Comparison of ENCODE assay signal across 20 cellular contexts in the genomic region with DNA sequence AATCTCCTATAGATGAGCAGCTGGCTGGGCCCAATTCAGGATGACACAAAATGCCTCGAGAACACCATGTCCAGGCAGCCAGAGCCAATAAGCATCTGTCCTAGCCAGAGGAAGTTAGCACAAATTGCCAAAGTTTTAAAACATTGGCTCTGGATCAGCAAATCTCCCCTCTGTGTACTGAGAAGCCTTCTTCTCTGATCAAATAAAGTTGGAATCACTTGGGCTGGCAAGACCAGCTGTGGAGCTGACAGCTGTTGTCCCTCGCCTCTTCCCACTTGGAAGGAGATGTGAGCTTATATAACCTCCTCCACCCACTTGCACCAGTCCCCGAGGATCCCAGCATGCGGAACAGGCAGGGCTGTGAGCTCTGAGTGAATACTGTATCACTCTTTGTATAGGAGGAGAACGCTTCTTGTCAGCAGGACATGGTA.
DNase-seq lines count a peak whose midpoint lies in the region; ATAC-seq, FAIRE-seq and TF ChIP-seq lines count a peak whose summit lies in the region.
"Had no signal": no experiment of that assay in that cellular context is flagged by ENCODE, and none has a peak within 500 bp of the region (broad histone marks: within the 10 kb centered on the region; RNA-seq: fewer than 3 reads in every experiment).

No MANE protein-coding gene starts in this region.

- DNase-seq in esophagus muscularis mucosa (ENCODE audit: extremely low spot score) (peak; percentile 90), left ventricle myocardium inferior (peak; percentile 32), osteoblast (ENCODE audit: insufficient read length, low spot score, missing footprints) (peak; percentile 54), ACHN (no peak), GOT3 (lab: John Stamatoyannopoulos, UW) (no peak), HepG2 (ENCODE audit: low spot score) (no peak)
- DNase-seq: activated CD4-positive, alpha-beta T cell treated with anti-CD3 and anti-CD28 coated beads for 36 hours; activated CD8-positive, alpha-beta memory T cell treated with anti-CD3 and anti-CD28 coated beads, Interleukin-2, amount 50 U/mL, for 4 hours; Calu3; endodermal cell; MM.1S; NCI-H1694; NCI-H446; NK-92 treated with Interleukin-12 subunit alpha and Interleukin-12 subunit beta, amount 100 ng/mL, for 24 hours; right lobe of liver; stimulated activated CD4-positive, alpha-beta T cell treated with anti-CD3 and anti-CD28 coated beads, Interleukin-1b, Interleukin-23, amount 100 ng/mL, for 48 hours had no signal

- no peaks in the 10 kb centered on the region for H3K9me3 ChIP-seq in esophagus muscularis mucosa
- H3K9me3 ChIP-seq in left ventricle myocardium inferior (replicated peaks), result no peaks in the 10 kb centered on the region
- no peaks in the 10 kb centered on the region for H3K9me3 ChIP-seq in osteoblast (ENCODE audit: low read depth, low read length)
- H3K9me3 ChIP-seq in HepG2 (ENCODE audit: low read length), result no peaks in the 10 kb centered on the region
- H3K9me3 ChIP-seq: right lobe of liver had no signal

- TF ChIP-seq CTCF in esophagus muscularis mucosa (IDR thresholded peaks at IDR 0.05) (no peak), left ventricle myocardium inferior (IDR thresholded peaks at IDR 0.05; ENCODE audit: borderline replicate concordance) (no peak), osteoblast (IDR thresholded peaks at IDR 0.05; ENCODE audit: extremely low read depth, low read depth, low read length) (no peak), HepG2 (CRISPR knock-in tag; IDR thresholded peaks at IDR 0.05) (no peak)

- H3K4me2 ChIP-seq in osteoblast (ENCODE audit: insufficient read depth, low read length) (no peak overlapping the region), HepG2 (ENCODE audit: low read depth, low read length) (no peak overlapping the region)

- H3K79me2 ChIP-seq in osteoblast (ENCODE audit: insufficient read depth, low read length) (no peaks in the 10 kb centered on the region), HepG2 (ENCODE audit: insufficient read depth, low read length) (no peaks in the 10 kb centered on the region)

- POLR2A ChIA-PET in HepG2 (lab: Yijun Ruan, JAX), result no interaction called here

- peak overlapping the region in 2 of 4 donors; percentile 8 to 15 for H3K27ac ChIP-seq in esophagus muscularis mucosa (replicated peaks in 1 of 4)
- peak overlapping the region; percentile 63 for H3K27ac ChIP-seq in left ventricle myocardium inferior (replicated peaks)
- H3K27ac ChIP-seq in osteoblast (ENCODE audit: low read depth, low read length), result no peak overlapping the region
- peak overlapping the region; percentile 5 for H3K27ac ChIP-seq in urinary bladder (ENCODE audit: low read depth)
- H3K27ac ChIP-seq in HepG2 (ENCODE audit: extremely low read length, insufficient read depth, low read length), result no peak overlapping the region
- H3K27ac ChIP-seq: HL-60, right lobe of liver had no signal

- TF ChIP-seq EP300 in esophagus muscularis mucosa (IDR thresholded peaks at IDR 0.05), result no peak
- TF ChIP-seq EP300 in HepG2 (IDR thresholded peaks at IDR 0.05; ENCODE audit: low read depth in 2 of 2, low read length in 2 of 2), result no peak
- TF ChIP-seq EP300 in HepG2 (CRISPR knock-in tag; IDR thresholded peaks at IDR 0.05; ENCODE audit: borderline replicate concordance), result no peak

- in situ Hi-C loops in ACHN (cut with HindIII; ENCODE audit: low pct_ligation_motif_present, low pct_unique_long_range_greater_than_20kb, low sequenced_read_pairs) (no loop called here), HepG2 (cut with HindIII; ENCODE audit: extremely low pct_ligation_motif_present, low pct_unique_long_range_greater_than_20kb) (no loop called here)

- peaks cover 0 to 13% (median 10%) of the 10 kb centered on the region in 4 donors for H3K4me1 ChIP-seq in esophagus muscularis mucosa
- peaks cover 16% of the 10 kb centered on the region for H3K4me1 ChIP-seq in left ventricle myocardium inferior
- no peaks in the 10 kb centered on the region for H3K4me1 ChIP-seq in osteoblast (ENCODE audit: insufficient read depth, low read length)
- no peaks in the 10 kb centered on the region for H3K4me1 ChIP-seq in urinary bladder (ENCODE audit: insufficient read depth)
- no peaks in the 10 kb centered on the region for H3K4me1 ChIP-seq in HepG2 (ENCODE audit: insufficient read depth, low read length)
- H3K4me1 ChIP-seq: right lobe of liver had no signal

- intact Hi-C loops in esophagus muscularis mucosa (cut with DNase I) (no loop called here), left ventricle myocardium inferior (cut with micrococcal nuclease) (no loop called here), HepG2 (cut with micrococcal nuclease; ENCODE audit: unreplicated experiment) (no loop called here)

- CTCF ChIA-PET in HepG2 (lab: Yijun Ruan, JAX; ENCODE audit: low intra/inter-chr PET ratio, low total read pairs), result no interaction called here

- H3K9ac ChIP-seq in HepG2 (ENCODE audit: insufficient read depth, low read depth, low read length), result no peak overlapping the region

- H4K20me1 ChIP-seq in osteoblast (ENCODE audit: insufficient read depth, low read length) (peaks cover 3% of the 10 kb centered on the region), HepG2 (ENCODE audit: insufficient read depth, low read length) (no peaks in the 10 kb centered on the region)

- H3K36me3 ChIP-seq in esophagus muscularis mucosa (no peaks in the 10 kb centered on the region), left ventricle myocardium inferior (no peaks in the 10 kb centered on the region), osteoblast (ENCODE audit: insufficient read depth, low read length) (no peaks in the 10 kb centered on the region), urinary bladder (ENCODE audit: insufficient read depth) (no peaks in the 10 kb centered on the region), HepG2 (replicated peaks in 1 of 2; ENCODE audit: control insufficient read depth in 1 of 2, insufficient read depth in 2 of 2, low read length in 2 of 2) (no peaks in the 10 kb centered on the region)
- H3K36me3 ChIP-seq: right lobe of liver had no signal

- BruUV-seq in HepG2 (replicated peaks; lab: Mats Ljungman, UMichigan), result no TSS peak

- WGBS in esophagus muscularis mucosa, result 29% methylated on average over 5 of the region's 5 CpGs
- 34% methylated on average over 5 of the region's 5 CpGs for WGBS in urinary bladder
- WGBS in HepG2 (ENCODE audit: low lambda C conversion rate), result 70% methylated on average over 2 of the region's 5 CpGs

- ATAC-seq in HepG2, result no peak
- ATAC-seq: activated CD4-positive, alpha-beta T cell treated with anti-CD3 and anti-CD28 coated beads for 36 hours; right lobe of liver had no signal

- FAIRE-seq in HepG2 (lab: Jason Lieb, UNC), result no peak
- FAIRE-seq: GM19239, H54 had no signal

- H3K4me3 ChIP-seq in esophagus muscularis mucosa, result no peak overlapping the region
- no peak overlapping the region for H3K4me3 ChIP-seq in left ventricle myocardium inferior
- no peak overlapping the region for H3K4me3 ChIP-seq in osteoblast (ENCODE audit: insufficient read depth, low read length)
- no peak overlapping the region for H3K4me3 ChIP-seq in urinary bladder (ENCODE audit: low read depth, low read length)
- no peak overlapping the region for H3K4me3 ChIP-seq in HepG2 (replicated peaks in 1 of 3; ENCODE audit: insufficient read depth in 1 of 3, low read depth in 2 of 3, low read length in 3 of 3)
- H3K4me3 ChIP-seq: right lobe of liver had no signal

- no peak for TF ChIP-seq POLR2A in esophagus muscularis mucosa (IDR thresholded peaks at IDR 0.05; ENCODE audit: low read depth)
- TF ChIP-seq POLR2A in HepG2 (IDR thresholded peaks at IDR 0.05; ENCODE audit: insufficient read depth in 1 of 2, low read depth in 2 of 2, low read length in 2 of 2), result no peak

- H2AFZ ChIP-seq in osteoblast (ENCODE audit: low read length) (no peak overlapping the region), HepG2 (ENCODE audit: low read length) (no peak overlapping the region)

- H3K27me3 ChIP-seq in esophagus muscularis mucosa (no peaks in the 10 kb centered on the region), left ventricle myocardium inferior (ENCODE audit: low read depth) (no peaks in the 10 kb centered on the region), osteoblast (ENCODE audit: insufficient read depth, low read length) (peaks cover 17% of the 10 kb centered on the region), HepG2 (ENCODE audit: control insufficient read depth in 1 of 2, insufficient read depth in 2 of 2, low read length in 2 of 2) (no peaks in the 10 kb centered on the region)
- H3K27me3 ChIP-seq: right lobe of liver had no signal

- TF ChIP-seq RAD21 in HepG2 (CRISPR knock-in tag; IDR thresholded peaks at IDR 0.05), result no peak

TF ChIP-seq in HepG2, 621 proteins besides CTCF, POLR2A, EP300 and RAD21 (continues in another document):
- TF ChIP-seq, protein P1, sequence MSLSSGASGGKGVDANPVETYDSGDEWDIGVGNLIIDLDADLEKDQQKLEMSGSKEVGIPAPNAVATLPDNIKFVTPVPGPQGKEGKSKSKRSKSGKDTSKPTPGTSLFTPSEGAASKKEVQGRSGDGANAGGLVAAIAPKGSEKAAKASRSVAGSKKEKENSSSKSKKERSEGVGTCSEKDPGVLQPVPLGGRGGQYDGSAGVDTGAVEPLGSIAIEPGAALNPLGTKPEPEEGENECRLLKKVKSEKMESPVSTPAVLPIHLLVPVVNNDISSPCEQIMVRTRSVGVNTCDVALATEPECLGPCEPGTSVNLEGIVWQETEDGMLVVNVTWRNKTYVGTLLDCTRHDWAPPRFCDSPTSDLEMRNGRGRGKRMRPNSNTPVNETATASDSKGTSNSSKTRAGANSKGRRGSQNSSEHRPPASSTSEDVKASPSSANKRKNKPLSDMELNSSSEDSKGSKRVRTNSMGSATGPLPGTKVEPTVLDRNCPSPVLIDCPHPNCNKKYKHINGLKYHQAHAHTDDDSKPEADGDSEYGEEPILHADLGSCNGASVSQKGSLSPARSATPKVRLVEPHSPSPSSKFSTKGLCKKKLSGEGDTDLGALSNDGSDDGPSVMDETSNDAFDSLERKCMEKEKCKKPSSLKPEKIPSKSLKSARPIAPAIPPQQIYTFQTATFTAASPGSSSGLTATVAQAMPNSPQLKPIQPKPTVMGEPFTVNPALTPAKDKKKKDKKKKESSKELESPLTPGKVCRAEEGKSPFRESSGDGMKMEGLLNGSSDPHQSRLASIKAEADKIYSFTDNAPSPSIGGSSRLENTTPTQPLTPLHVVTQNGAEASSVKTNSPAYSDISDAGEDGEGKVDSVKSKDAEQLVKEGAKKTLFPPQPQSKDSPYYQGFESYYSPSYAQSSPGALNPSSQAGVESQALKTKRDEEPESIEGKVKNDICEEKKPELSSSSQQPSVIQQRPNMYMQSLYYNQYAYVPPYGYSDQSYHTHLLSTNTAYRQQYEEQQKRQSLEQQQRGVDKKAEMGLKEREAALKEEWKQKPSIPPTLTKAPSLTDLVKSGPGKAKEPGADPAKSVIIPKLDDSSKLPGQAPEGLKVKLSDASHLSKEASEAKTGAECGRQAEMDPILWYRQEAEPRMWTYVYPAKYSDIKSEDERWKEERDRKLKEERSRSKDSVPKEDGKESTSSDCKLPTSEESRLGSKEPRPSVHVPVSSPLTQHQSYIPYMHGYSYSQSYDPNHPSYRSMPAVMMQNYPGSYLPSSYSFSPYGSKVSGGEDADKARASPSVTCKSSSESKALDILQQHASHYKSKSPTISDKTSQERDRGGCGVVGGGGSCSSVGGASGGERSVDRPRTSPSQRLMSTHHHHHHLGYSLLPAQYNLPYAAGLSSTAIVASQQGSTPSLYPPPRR (CRISPR knock-in tag; IDR thresholded peaks at IDR 0.05; ENCODE audit: borderline replicate concordance), result no peak

Comparison
In these comparisons a context has a peak if more than half of its experiments do, and no peak if none do; other contexts are left out.
1. DNase-seq: peak in esophagus muscularis mucosa (single experiment), left ventricle myocardium inferior (single experiment) and osteoblast (single experiment); none in ACHN (single experiment), GOT3 (single experiment) and HepG2 (single experiment).
2. H3K27ac ChIP-seq: peak in left ventricle myocardium inferior (single experiment) and urinary bladder (single experiment); none in osteoblast (single experiment) and HepG2 (single experiment).